17 cellular contexts compared by ENCODE assay signal in the genomic region with DNA sequence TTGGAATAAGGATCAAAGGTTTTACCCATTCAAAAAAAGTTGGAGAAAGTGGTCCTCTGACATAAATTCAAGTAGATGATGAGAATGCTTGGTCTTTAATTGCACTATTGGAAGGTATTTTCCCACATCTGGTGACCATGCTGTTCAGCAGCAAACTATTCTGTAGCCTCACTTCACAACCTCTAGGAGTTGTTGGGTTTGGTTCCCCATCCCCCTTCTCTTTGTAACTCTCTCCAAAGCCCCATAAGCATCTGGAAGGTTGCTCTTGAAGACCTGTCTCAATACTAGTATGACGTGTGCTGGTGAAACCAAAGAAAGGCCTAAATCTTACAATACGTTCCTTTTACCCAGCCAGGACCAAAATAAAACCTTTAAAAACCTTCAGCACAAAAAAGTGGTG. TPM values are rescaled to one million over a fixed set of nuclear protein-coding genes. Genes with fewer than 3 reads are reported as not detected.
DNase-seq lines count a peak whose midpoint lies in the region; ATAC-seq and TF ChIP-seq lines count a peak whose summit lies in the region.
"Had no signal": no experiment of that assay in that cellular context is flagged by ENCODE, and none has a peak within 500 bp of the region (broad histone marks: within the 10 kb centered on the region; RNA-seq: fewer than 3 reads in every experiment).

No MANE protein-coding gene starts in this region.

- no peaks in the 10 kb centered on the region for H3K9me3 Mint-ChIP-seq in stimulated activated naive B cell treated with anti-CD40 and anti-IgM and Interleukin-4, amounts not matched to agents 10 μg/mL and 1 μg/mL and 100 μg/mL, for 72 hours
- H3K9me3 Mint-ChIP-seq in CD4-positive, alpha-beta T cell, result no peaks in the 10 kb centered on the region
- H3K9me3 Mint-ChIP-seq: CD8-positive, alpha-beta memory T cell had no signal

- ATAC-seq in GM18502 (IDR thresholded peaks at IDR 0.05; ENCODE audit: poor library complexity, unreplicated experiment), result peak; percentile 45
- ATAC-seq in stimulated activated naive B cell treated with anti-CD40 and anti-IgM and Interleukin-4, amounts not matched to agents 10 μg/mL and 1 μg/mL and 100 μg/mL, for 72 hours (replicated peaks), result peak; percentile 73 to 76
- no peak for ATAC-seq in CD4-positive, alpha-beta T cell (ENCODE audit: poor library complexity)

- no peaks in the 10 kb centered on the region for H3K9me3 ChIP-seq in CD4-positive, alpha-beta T cell (ENCODE audit: control insufficient read depth, low read length)
- H3K9me3 ChIP-seq: BLaER1 treated with 17β-estradiol and CSF1 and Interleukin-3, amounts not matched to agents 10 nM and 100 nM had no signal

- H3K27me3 ChIP-seq in CD4-positive, alpha-beta T cell (ENCODE audit: control insufficient read depth, insufficient read depth, low read length), result no peaks in the 10 kb centered on the region
- H3K27me3 ChIP-seq: BLaER1 treated with 17β-estradiol and CSF1 and Interleukin-3, amounts not matched to agents 10 nM and 100 nM had no signal

- H3K27me3 Mint-ChIP-seq in stimulated activated naive B cell treated with anti-CD40 and anti-IgM and Interleukin-4, amounts not matched to agents 10 μg/mL and 1 μg/mL and 100 μg/mL, for 72 hours, result no peaks in the 10 kb centered on the region
- H3K27me3 Mint-ChIP-seq in CD4-positive, alpha-beta T cell, result no peaks in the 10 kb centered on the region

- POLR2A ChIA-PET in CD4-positive, alpha-beta T cell (lab: Charles Lee), result no interaction called here

- H3K4me3 ChIP-seq in fibroblast of mammary gland (ENCODE audit: control insufficient read depth, low read depth, low read length), result no peak overlapping the region
- H3K4me3 ChIP-seq: BLaER1 treated with 17β-estradiol and CSF1 and Interleukin-3, amounts not matched to agents 10 nM and 100 nM had no signal

- CTCF ChIA-PET in CD4-positive, alpha-beta T cell (lab: Charles Lee), result interaction anchor here (1.2 kb wide), 1 partner anchor 13 kb away, joined by 4 read pairs; no protein-coding TSS in a partner anchor

- intact Hi-C loops in CD4-positive, alpha-beta T cell (cut with DNase I, micrococcal nuclease), result loop anchor here in 1 of 2 experiments (10.0 kb wide), 1 partner anchor 283 kb away; no protein-coding TSS in a partner anchor

- H3K36me3 Mint-ChIP-seq in stimulated activated naive B cell treated with anti-CD40 and anti-IgM and Interleukin-4, amounts not matched to agents 10 μg/mL and 1 μg/mL and 100 μg/mL, for 72 hours, result peaks cover 13 to 51% of the 10 kb centered on the region in 2 donors
- peaks cover 47% of the 10 kb centered on the region for H3K36me3 Mint-ChIP-seq in CD4-positive, alpha-beta T cell (ENCODE audit: low read depth)

- no peak overlapping the region for H3K27ac ChIP-seq in CD4-positive, alpha-beta T cell (ENCODE audit: low read depth, low read length)
- H3K27ac ChIP-seq: BLaER1 treated with 17β-estradiol and CSF1 and Interleukin-3, amounts not matched to agents 10 nM and 100 nM had no signal

- DNase-seq in RKO (ENCODE audit: low spot score) (peak; percentile 40), fibroblast of mammary gland (ENCODE audit: low read depth) (peak; percentile 48), T1000 (lab: John Stamatoyannopoulos, UW) (no peak)
- no peak for DNase-seq in stimulated activated naive B cell treated with anti-CD40 and anti-IgM and Interleukin-4, amounts not matched to agents 10 μg/mL and 1 μg/mL and 100 μg/mL, for 72 hours
- DNase-seq in stimulated activated naive CD4-positive, alpha-beta T cell (lab: John Stamatoyannopoulos, UW), result no peak
- no peak for DNase-seq in CD4-positive, alpha-beta T cell
- DNase-seq: CD8-positive, alpha-beta memory T cell; DMS79; KBM-7; NCI-H1105; NCI-H2081; NCI-H2171 treated with DMSO at 0.1 percent for 48 hours; NCI-H748 treated with DMSO at 0.1 percent for 48 hours; RPMI8226; SHP77 treated with DMSO at 0.1 percent for 48 hours had no signal

- H3K4me1 Mint-ChIP-seq in stimulated activated naive B cell treated with anti-CD40 and anti-IgM and Interleukin-4, amounts not matched to agents 10 μg/mL and 1 μg/mL and 100 μg/mL, for 72 hours, result peaks cover 21 to 58% of the 10 kb centered on the region in 2 donors
- H3K4me1 Mint-ChIP-seq in CD4-positive, alpha-beta T cell (ENCODE audit: low read depth), result peaks cover 47% of the 10 kb centered on the region

- H3K27ac Mint-ChIP-seq in stimulated activated naive B cell treated with anti-CD40 and anti-IgM and Interleukin-4, amounts not matched to agents 10 μg/mL and 1 μg/mL and 100 μg/mL, for 72 hours, result peak overlapping the region; percentile 60
- no peak overlapping the region for H3K27ac Mint-ChIP-seq in CD4-positive, alpha-beta T cell

- no peak for TF ChIP-seq CTCF in fibroblast of mammary gland (conservative IDR thresholded peaks at IDR 0.05; ENCODE audit: control insufficient read depth, insufficient read depth, low read depth, low read length)
- no peak for TF ChIP-seq CTCF in CD4-positive, alpha-beta T cell (IDR thresholded peaks at IDR 0.05)

- peak overlapping the region in 1 of 2 donors; percentile 6 for H3K4me3 Mint-ChIP-seq in stimulated activated naive B cell treated with anti-CD40 and anti-IgM and Interleukin-4, amounts not matched to agents 10 μg/mL and 1 μg/mL and 100 μg/mL, for 72 hours
- no peak overlapping the region for H3K4me3 Mint-ChIP-seq in CD4-positive, alpha-beta T cell
- H3K4me3 Mint-ChIP-seq: CD8-positive, alpha-beta memory T cell had no signal

RNA-seq across cellular contexts. Expression of a gene that starts 8.5 kb away (rescaled TPM):
- 10 to 100 TPM; 15.8 to 15.9 TPM for total RNA-seq in CD4-positive, alpha-beta T cell

Comparison
In these comparisons a context has a peak if more than half of its experiments do, and no peak if none do; other contexts are left out.
1. DNase-seq: peak in RKO (single experiment) and fibroblast of mammary gland (single experiment); none in stimulated activated naive B cell treated with anti-CD40 and anti-IgM and Interleukin-4, amounts not matched to agents 10 μg/mL and 1 μg/mL and 100 μg/mL, for 72 hours (single experiment), stimulated activated naive CD4-positive, alpha-beta T cell (0 of 6), T1000 (single experiment) and CD4-positive, alpha-beta T cell (0 of 10).